ENCODE assay signal across 9 cellular contexts in the genomic region with DNA sequence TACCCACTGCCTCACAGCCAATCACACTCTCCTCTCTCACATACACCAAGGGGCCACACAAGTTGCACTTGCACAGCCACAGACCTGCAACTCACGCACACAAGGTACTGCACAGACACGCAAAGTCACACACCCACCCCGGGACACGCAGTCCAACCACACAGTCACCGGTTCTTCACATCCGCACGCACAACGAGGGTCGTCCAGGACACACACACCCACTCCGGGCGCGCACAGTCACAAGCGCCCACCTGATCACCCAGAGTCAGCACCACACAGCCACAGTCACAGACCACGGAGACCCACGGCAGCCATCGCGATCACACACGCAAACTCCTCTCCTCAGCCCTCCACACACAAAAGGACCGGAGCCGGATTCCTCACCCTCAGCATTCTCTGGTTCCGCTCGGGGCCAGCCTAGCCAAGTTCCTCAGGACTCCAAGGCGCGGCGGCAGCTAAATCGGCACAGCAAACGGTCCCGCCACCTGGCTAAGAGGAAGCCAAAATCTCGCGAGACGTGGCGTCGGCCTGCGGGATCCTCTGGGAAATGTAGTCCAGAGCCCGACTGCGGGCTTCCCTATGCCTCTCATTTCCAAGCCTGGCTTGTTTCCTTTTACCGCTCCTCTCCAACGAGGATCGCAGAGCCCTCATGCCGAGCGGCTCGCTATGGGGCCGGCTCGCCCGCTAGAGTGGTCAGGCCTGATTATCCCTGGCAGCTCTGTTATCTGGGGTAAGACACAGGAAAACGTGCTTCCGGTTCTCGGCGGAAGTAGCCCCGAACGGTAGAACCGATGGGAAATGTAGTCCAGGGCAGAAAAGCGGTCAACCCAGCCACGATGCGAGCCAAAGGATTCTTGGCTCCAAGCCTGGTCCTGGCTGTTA. TPM values are rescaled to one million over a fixed set of nuclear protein-coding genes. Genes with fewer than 3 reads are reported as not detected.
DNase-seq lines count a peak whose midpoint lies in the region; ATAC-seq, FAIRE-seq and TF ChIP-seq lines count a peak whose summit lies in the region.
"Had no signal": no experiment of that assay in that cellular context is flagged by ENCODE, and none has a peak within 500 bp of the region (broad histone marks: within the 10 kb centered on the region; RNA-seq: fewer than 3 reads in every experiment).

A gene (minus strand): TSS at position 467 of the 882 bp plus-strand sequence. CDS start 10,201 bp downstream, outside the sequence.

- H3K27ac ChIP-seq in 22Rv1 (peak within 1 kb of the TSS; percentile 84), VCaP (peak within 1 kb of the TSS; percentile 91), mammary epithelial cell (ENCODE audit: insufficient read depth, low read depth, low read length) (peak within 1 kb of the TSS; percentile 3), small intestine (ENCODE audit: low read depth in 1 of 2, low read length in 1 of 2) (peak within 1 kb of the TSS; percentile 37 to 75)

- 1% methylated on average over 38 of the region's 55 CpGs for WGBS in mammary epithelial cell (ENCODE audit: low coverage, missing lambda C conversion rate)
- 0 to 1% (median 0%) methylated on average over 51 to 55 of the region's 55 CpGs for WGBS in small intestine, 3 donors

- H3K79me2 ChIP-seq in mammary epithelial cell (ENCODE audit: insufficient read depth, low read length) = peaks cover 8% of the 10 kb centered on the region

- FAIRE-seq in small intestine (lab: Jason Lieb, UNC) = no peak
- FAIRE-seq: A204.1 had no signal

- DNase-seq in NCI-H2107 treated with DMSO at 0.1 percent for 48 hours (lab: John Stamatoyannopoulos, UW; ENCODE audit: unreplicated experiment) (peak; percentile 82), mammary epithelial cell (peak; percentile 93), iPS-NIHi7 (ENCODE audit: extremely low spot score) (peak; percentile 90), small intestine (peak; percentile 94)

- intact Hi-C loops in mammary epithelial cell (cut with micrococcal nuclease) = loop anchor here (10.0 kb wide), 1 partner anchor 442 kb away; a partner anchor contains a TSS

- BruUV-seq in mammary epithelial cell (replicated peaks; lab: Mats Ljungman, UMichigan) = TSS peak; percentile 59

- TF ChIP-seq CTCF in 22Rv1 (IDR thresholded peaks at IDR 0.05) = no peak
- TF ChIP-seq CTCF in VCaP (conservative IDR thresholded peaks at IDR 0.05) = no peak
- no peak for TF ChIP-seq CTCF in mammary epithelial cell (conservative IDR thresholded peaks at IDR 0.05 in 1 of 2, IDR thresholded peaks at IDR 0.05 in 1 of 2; ENCODE audit: extremely low read depth in 1 of 2, insufficient read depth in 1 of 2, low read depth in 1 of 2, low read length in 2 of 2)

- peak within 1 kb of the TSS; percentile 99 for H2AFZ ChIP-seq in mammary epithelial cell (ENCODE audit: low read depth, low read length)

- peak within 1 kb of the TSS; percentile 97 for H3K4me2 ChIP-seq in mammary epithelial cell (ENCODE audit: insufficient read depth, low read depth, low read length)

- H3K27me3 ChIP-seq in mammary epithelial cell (ENCODE audit: insufficient read depth, low read length) (no peaks in the 10 kb centered on the region), small intestine (ENCODE audit: control insufficient read depth in 2 of 2, insufficient read depth in 2 of 2, low read length in 2 of 2) (no peaks in the 10 kb centered on the region)

- H3K9ac ChIP-seq in mammary epithelial cell (ENCODE audit: insufficient read depth, low read length) = no peak within 1 kb of the TSS

- H3K4me3 ChIP-seq in mammary epithelial cell (replicated peaks in 1 of 3; ENCODE audit: insufficient read depth in 1 of 3, low read depth in 2 of 3, low read length in 3 of 3) = peak within 1 kb of the TSS; percentile 77 to 96 (median 89)
- peak within 1 kb of the TSS; percentile 47 to 76 for H3K4me3 ChIP-seq in small intestine (ENCODE audit: low read depth in 1 of 2, low read length in 2 of 2)

- in situ Hi-C loops in mammary epithelial cell (cut with MboI; ENCODE audit: low sequenced_read_pairs in 2 of 2) = no loop called here

- no peaks in the 10 kb centered on the region for H3K36me3 ChIP-seq in mammary epithelial cell (ENCODE audit: insufficient read depth, low read length)
- H3K36me3 ChIP-seq in small intestine (ENCODE audit: control insufficient read depth in 2 of 2, insufficient read depth in 2 of 2, low read length in 2 of 2) = no peaks in the 10 kb centered on the region

- ATAC-seq in GM18520 (IDR thresholded peaks at IDR 0.05; ENCODE audit: unreplicated experiment) = peak; percentile 88
- ATAC-seq in HG03060 (IDR thresholded peaks at IDR 0.05; ENCODE audit: low read depth, unreplicated experiment) = peak; percentile 82

- H3K9me3 ChIP-seq in mammary epithelial cell (replicated peaks; ENCODE audit: insufficient read depth, low read length) (peaks cover 21% of the 10 kb centered on the region), small intestine (ENCODE audit: control insufficient read depth, low read depth) (peaks cover 3% of the 10 kb centered on the region)

- no peaks in the 10 kb centered on the region for H4K20me1 ChIP-seq in mammary epithelial cell (ENCODE audit: insufficient read depth, low read length)

- H3K4me1 ChIP-seq in mammary epithelial cell (ENCODE audit: insufficient read depth, low read length) (no peaks in the 10 kb centered on the region), small intestine (ENCODE audit: control insufficient read depth in 2 of 2, insufficient read depth in 1 of 2, low read depth in 1 of 2, low read length in 1 of 2) (no peaks in the 10 kb centered on the region)

- CTCF ChIA-PET in mammary epithelial cell (lab: Charles Lee; ENCODE audit: low non-redundant PET) = no interaction called here

- dilution Hi-C loops in mammary epithelial cell (cut with HindIII; ENCODE audit: low sequenced_read_pairs) = no loop called here

RNA-seq across cellular contexts. Expression of the gene that starts here (rescaled TPM):
- 1 to 10 TPM; 1.6 to 2.2 TPM for total RNA-seq in mammary epithelial cell
- polyA plus RNA-seq in mammary epithelial cell (0.97 TPM), small intestine (under 1 TPM; 0.22 to 0.45 (median 0.27) TPM)
- not detected for polyA minus RNA-seq in mammary epithelial cell

Comparison
In these comparisons a context has a peak if more than half of its experiments do, and no peak if none do; other contexts are left out.
1. Peak in every context shown above with its lines: DNase-seq, ATAC-seq, H3K4me3 ChIP-seq and H3K27ac ChIP-seq.
2. Peak in DNase-seq, H3K4me3 ChIP-seq and H3K27ac ChIP-seq in small intestine; RNA of the gene not detected or under 1 TPM.
3. H3K27ac ChIP-seq: peak in every context shown above with its lines; median percentile 91 in VCaP; 84 in 22Rv1; 56 in small intestine; 3 in mammary epithelial cell.